8 cellular contexts compared by ENCODE assay signal in the genomic region with DNA sequence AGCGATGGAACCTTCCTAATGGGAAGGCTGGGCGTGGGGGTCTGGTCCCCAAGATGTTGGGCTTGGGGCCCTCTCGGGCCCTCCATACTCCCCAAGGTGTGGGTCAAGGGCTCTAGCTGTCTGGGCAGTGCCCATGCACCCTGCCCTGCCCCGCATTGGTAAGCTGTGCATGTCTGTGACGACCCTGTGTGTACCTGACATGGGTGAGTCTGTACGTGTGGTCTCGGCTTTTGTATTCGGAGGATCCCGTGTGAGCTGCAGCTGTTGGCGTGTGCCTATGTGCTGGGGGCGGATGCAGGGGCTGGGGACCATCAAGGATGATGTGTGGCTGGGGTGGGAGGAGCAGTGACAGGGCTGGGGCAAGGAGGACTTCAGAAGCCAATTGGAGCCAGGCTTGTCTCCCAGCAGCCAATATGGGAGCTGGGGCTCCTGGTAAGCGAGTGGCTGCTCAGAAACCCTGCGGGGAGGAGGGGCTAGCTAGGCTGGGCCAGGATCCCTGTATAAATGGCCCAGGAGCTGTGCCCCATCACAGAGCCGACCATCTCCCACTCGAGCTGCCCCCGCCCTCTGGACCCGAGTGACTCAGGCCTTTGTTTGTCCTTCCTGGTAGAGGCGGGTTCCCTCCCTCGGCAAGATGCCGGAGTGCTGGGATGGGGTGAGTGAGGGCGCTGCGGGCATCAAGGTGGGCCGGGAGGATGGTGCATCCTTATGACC. TPM values are rescaled to one million over a fixed set of nuclear protein-coding genes. Genes with fewer than 3 reads are reported as not detected.
DNase-seq lines count a peak whose midpoint lies in the region; ATAC-seq and TF ChIP-seq lines count a peak whose summit lies in the region.

TSS of gene NDRG4 (plus strand) at position 529 of the 714 bp plus-strand sequence. CDS start at position 635, 106 bp downstream.

- H3K27ac ChIP-seq in DND-41 (ENCODE audit: low read length) (no peak within 1 kb of the TSS), tibial artery (no peak within 1 kb of the TSS)

- peak; percentile 60; the same call in 2 of the 3 replicates for ATAC-seq in DND-41 (ENCODE audit: insufficient read depth, low read depth)
- ATAC-seq in HG03097 (IDR thresholded peaks at IDR 0.05; ENCODE audit: low FRiP score, unreplicated experiment) = no peak

- no peak within 1 kb of the TSS for H3K9ac ChIP-seq in DND-41 (ENCODE audit: low read depth, low read length)

- no peaks in the 10 kb centered on the region for H3K79me2 ChIP-seq in DND-41 (ENCODE audit: insufficient read depth, low read length)

- H3K27me3 ChIP-seq in DND-41 (ENCODE audit: insufficient read depth, low read length, poor library complexity) (no peaks in the 10 kb centered on the region), H7 (ENCODE audit: control insufficient read depth, insufficient read depth, low read length) (peaks cover 10% of the 10 kb centered on the region; the same call in 1 of the 2 replicates), tibial artery (peaks cover 0 to 48% of the 10 kb centered on the region in 2 donors)

- H3K36me3 ChIP-seq in DND-41 (ENCODE audit: insufficient read depth, low read length) (no peaks in the 10 kb centered on the region), H7 (replicated peaks; ENCODE audit: control insufficient read depth, insufficient read depth, low read length) (no peaks in the 10 kb centered on the region), tibial artery (no peaks in the 10 kb centered on the region)

- no peak for TF ChIP-seq POLR2A in erythroblast (IDR thresholded peaks at IDR 0.05; ENCODE audit: low read length)

- no peak within 1 kb of the TSS for H3K4me2 ChIP-seq in DND-41 (ENCODE audit: insufficient read depth, low read length)

- intact Hi-C loops in tibial artery (cut with DNase I; ENCODE audit: low total_unique reads) = loop anchor here (10.0 kb wide), 1 partner anchor 255 kb away; no protein-coding TSS in a partner anchor

- no peak within 1 kb of the TSS for H2AFZ ChIP-seq in DND-41 (ENCODE audit: low read depth, low read length)

- H3K9me3 ChIP-seq in DND-41 (ENCODE audit: insufficient read depth, low read length, severe bottlenecking) (no peaks in the 10 kb centered on the region), tibial artery (no peaks in the 10 kb centered on the region)

- H3K4me3 ChIP-seq in DND-41 (ENCODE audit: low read depth in 1 of 2, low read length in 2 of 2) = no peak within 1 kb of the TSS
- H3K4me3 ChIP-seq in H7 (ENCODE audit: insufficient read depth, low read depth, low read length) = peak within 1 kb of the TSS; percentile 62
- H3K4me3 ChIP-seq in tibial artery = peak within 1 kb of the TSS; percentile 11 to 16

- peaks cover 3% of the 10 kb centered on the region; the same call in 1 of the 2 replicates for H4K20me1 ChIP-seq in DND-41 (ENCODE audit: insufficient read depth, low read length)

- H3K4me1 ChIP-seq in DND-41 (ENCODE audit: insufficient read depth, low read length) (no peaks in the 10 kb centered on the region), tibial artery (peaks cover 0 to 26% (median 12%) of the 10 kb centered on the region in 4 donors)

- TF ChIP-seq CTCF in DND-41 (IDR thresholded peaks at IDR 0.05; ENCODE audit: borderline replicate concordance, extremely low read depth, low read length, poor library complexity, severe bottlenecking) (no peak), tibial artery (IDR thresholded peaks at IDR 0.05) (no peak)

- no peak for DNase-seq in DND-41
- DNase-seq in H7 = peak; percentile 95
- DNase-seq in NCI-H146 (lab: John Stamatoyannopoulos, UW) = peak; percentile 87
- peak; percentile 25 to 39 for DNase-seq in activated CD4-positive, alpha-beta T cell treated with anti-CD3 and anti-CD28 coated beads, Interleukin-2, amount 50 U/mL, for 48 hours
- DNase-seq in erythroblast (lab: John Stamatoyannopoulos, UW) = peak; percentile 38 to 55
- DNase-seq in mesenteric fat pad (ENCODE audit: low spot score) = peak; percentile 87
- peak in 1 of 2 donors; percentile 64 for DNase-seq in tibial artery

RNA-seq across cellular contexts. Expression of gene NDRG4, which starts in this region (rescaled TPM):
- total RNA-seq in H7 (2014; rRNA removed; shearing (Covaris generic)) = 24.9 and 27.6 TPM in 2 replicates
- 2.8 TPM for total RNA-seq in mesenteric fat pad

Comparison
In these comparisons a context has a peak if more than half of its experiments do, and no peak if none do; other contexts are left out.
1. H3K4me3 ChIP-seq: peak in H7 (single experiment) and tibial artery (2 of 2); none in DND-41 (0 of 2).